12 cellular contexts compared by ENCODE assay signal in genomic region chr1:232306269-232306911, GRCh38.
DNase-seq lines count a peak whose midpoint lies in the region; ATAC-seq, FAIRE-seq and TF ChIP-seq lines count a peak whose summit lies in the region.
"Had no signal": no experiment of that assay in that cellular context is flagged by ENCODE, and none has a peak within 500 bp of the region (broad histone marks: within the 10 kb centered on the region; RNA-seq: fewer than 3 reads in every experiment).

No MANE protein-coding gene starts in this region.

- no peak overlapping the region for H2AK5ac ChIP-seq in H9 (ENCODE audit: insufficient read length, low read length)

- no CpG with 5 or more reads among the region's 7 CpGs for WGBS in H9 (ENCODE audit: extremely low coverage, insufficient read length, low lambda C conversion rate)
- WGBS in heart left ventricle, 4 donors: 12 to 70% (median 24%) methylated on average over 5 to 7 of the region's 7 CpGs

- no peak overlapping the region for H2AFZ ChIP-seq in H9 (ENCODE audit: low read length)
- H2AFZ ChIP-seq: PC-9 had no signal

- peak; percentile 67 to 96 (median 82) for ATAC-seq in heart left ventricle
- ATAC-seq in sciatic nerve: peak; percentile 80
- ATAC-seq in stimulated activated naive CD8-positive, alpha-beta T cell treated with anti-CD3 and anti-CD28 coated beads, Interleukin-15, amount 100 ng/mL, for 72 hours: no peak

- H3K4me2 ChIP-seq in H9 (ENCODE audit: insufficient read depth, insufficient read length, low read length): no peak overlapping the region
- H3K4me2 ChIP-seq: PC-9 had no signal

- no peaks in the 10 kb centered on the region for H3K23me2 ChIP-seq in H9 (ENCODE audit: insufficient read length, low read depth, low read length, poor library complexity, severe bottlenecking)

- no peaks in the 10 kb centered on the region for H4K20me1 ChIP-seq in H9 (ENCODE audit: control insufficient read depth, insufficient read depth, insufficient read length)

- H3K56ac ChIP-seq in H9 (ENCODE audit: insufficient read length, low read depth, low read length): no peak overlapping the region

- TF ChIP-seq POLR2A in heart left ventricle (IDR thresholded peaks at IDR 0.05): no peak

- peak overlapping the region; percentile 54 for H3K18ac ChIP-seq in H9 (ENCODE audit: insufficient read length, low read depth, low read length)

- H3K4me1 Mint-ChIP-seq in H9: peaks cover 30 to 51% of the 10 kb centered on the region in 2 experiments
- no peaks in the 10 kb centered on the region for H3K4me1 Mint-ChIP-seq in stimulated activated naive CD8-positive, alpha-beta T cell treated with anti-CD3 and anti-CD28 coated beads, Interleukin-15, amount 100 ng/mL, for 72 hours
- H3K4me1 Mint-ChIP-seq: activated CD4-positive, alpha-beta memory T cell treated with anti-CD3 and anti-CD28 coated beads, Interleukin-2, amount 10 ng/mL, durations not matched to agents 7 days and 5 days had no signal

- 0 out of 2 replicates have a peak, but pooled peaks cover 2% of the 10 kb centered on the region for H3K4me1 ChIP-seq in H9 (ENCODE audit: insufficient read depth, low read length)
- H3K4me1 ChIP-seq in heart left ventricle: peaks cover 0 to 27% (median 14%) of the 10 kb centered on the region in 12 donors

- H3K79me1 ChIP-seq in H9 (ENCODE audit: insufficient read depth, low read depth, low read length, poor library complexity, severe bottlenecking): no peaks in the 10 kb centered on the region

- H3K27me3 ChIP-seq in H9 (ENCODE audit: insufficient read depth, low read length) (no peaks in the 10 kb centered on the region), heart left ventricle (no peaks in the 10 kb centered on the region)

- H2BK5ac ChIP-seq in H9 (ENCODE audit: insufficient read length, low read length): no peak overlapping the region

- no peak overlapping the region for H4K5ac ChIP-seq in H9 (ENCODE audit: insufficient read length, low read depth, low read length)

- H3K23ac ChIP-seq in H9 (ENCODE audit: insufficient read length, low read depth, low read length): no peak overlapping the region

- H2BK15ac ChIP-seq in H9 (ENCODE audit: low read depth, low read length): no peak overlapping the region

- H4K8ac ChIP-seq in H9 (replicated peaks; ENCODE audit: insufficient read length, low read depth, low read length): no peak overlapping the region

- H2BK20ac ChIP-seq in H9 (ENCODE audit: low read depth, low read length, poor library complexity, severe bottlenecking): no peak overlapping the region

- peak overlapping the region in 1 of 3 experiments; percentile 9; a peak in 1 of 7 replicates for H3K27ac Mint-ChIP-seq in H9
- H3K27ac Mint-ChIP-seq in stimulated activated naive CD8-positive, alpha-beta T cell treated with anti-CD3 and anti-CD28 coated beads, Interleukin-15, amount 100 ng/mL, for 72 hours: no peak overlapping the region
- H3K27ac Mint-ChIP-seq: activated CD4-positive, alpha-beta memory T cell treated with anti-CD3 and anti-CD28 coated beads, Interleukin-2, amount 10 ng/mL, durations not matched to agents 7 days and 5 days had no signal

- H3K4me3 Mint-ChIP-seq in H9: no peak overlapping the region
- no peak overlapping the region for H3K4me3 Mint-ChIP-seq in stimulated activated naive CD8-positive, alpha-beta T cell treated with anti-CD3 and anti-CD28 coated beads, Interleukin-15, amount 100 ng/mL, for 72 hours
- H3K4me3 Mint-ChIP-seq: activated CD4-positive, alpha-beta memory T cell treated with anti-CD3 and anti-CD28 coated beads, Interleukin-2, amount 10 ng/mL, durations not matched to agents 7 days and 5 days had no signal

- no peak overlapping the region for H3K9ac ChIP-seq in H9 (ENCODE audit: extremely low read depth, insufficient read length, low read length)

- no peak overlapping the region for H3K4ac ChIP-seq in H9 (ENCODE audit: low read depth, low read length)

- H2BK12ac ChIP-seq in H9 (ENCODE audit: insufficient read length, low read depth, low read length): no peak overlapping the region

- no peak overlapping the region for H3T11ph ChIP-seq in H9 (ENCODE audit: low read length)

- H3K4me3 ChIP-seq in heart left ventricle: no peak overlapping the region
- H3K4me3 ChIP-seq: PC-9 had no signal

- H2BK120ac ChIP-seq in H9 (ENCODE audit: low read depth, low read length, poor library complexity, severe bottlenecking): no peak overlapping the region

- DNase-seq in H9 (peak; percentile 69), heart left ventricle (peak; percentile 46 to 71 (median 67)), sciatic nerve (ENCODE audit: low spot score) (peak; percentile 64), HK-2 (ENCODE audit: unreplicated experiment) (no peak), HTR-8/SVneo (ENCODE audit: insufficient read length, low spot score) (no peak), dedifferentiated amniotic fluid mesenchymal stem cell (ENCODE audit: extremely low spot score) (no peak)
- no peak for DNase-seq in stimulated activated naive CD8-positive, alpha-beta T cell treated with anti-CD3 and anti-CD28 coated beads, Interleukin-15, amount 100 ng/mL, for 72 hours
- DNase-seq: activated CD4-positive, alpha-beta memory T cell treated with anti-CD3 and anti-CD28 coated beads, Interleukin-2, amount 10 ng/mL, durations not matched to agents 7 days and 5 days; caudate nucleus; PC-9; stimulated activated CD4-positive, alpha-beta T cell treated with anti-CD3 and anti-CD28 coated beads, Interleukin-1b, Interleukin-23, amount 100 ng/mL, for 48 hours had no signal

- intact Hi-C loops in heart left ventricle (cut with DNase I) (loop anchor here in 7 of 10 donors (5.0 to 10.0 kb wide), 6 partner anchors 126 to 442 kb away; no protein-coding TSS in a partner anchor), sciatic nerve (cut with DNase I) (no loop called here)

- no peak overlapping the region for H3K27ac ChIP-seq in H9 (ENCODE audit: insufficient read length, low read depth, low read length)
- peak overlapping the region; percentile 48 for H3K27ac ChIP-seq in VCaP
- H3K27ac ChIP-seq in heart left ventricle: peak overlapping the region in 9 of 12 donors; percentile 2 to 71 (median 44)
- H3K27ac ChIP-seq: PC-9 had no signal

- no peaks in the 10 kb centered on the region for H3K79me2 ChIP-seq in H9 (ENCODE audit: insufficient read depth, low read length)

- peaks cover 0 to 8% (median 0%) of the 10 kb centered on the region in 3 experiments; a peak in 2 of 7 replicates for H3K36me3 Mint-ChIP-seq in H9 (ENCODE audit: insufficient read depth in 1 of 3, low read depth in 3 of 3)

- no peak for FAIRE-seq in HTR-8/SVneo (lab: Jason Lieb, UNC)

- peak; percentile 66 for TF ChIP-seq CTCF in H9 (conservative IDR thresholded peaks at IDR 0.05)
- peak; percentile 56 for TF ChIP-seq CTCF in VCaP (conservative IDR thresholded peaks at IDR 0.05)
- peak; percentile 10 to 66 (median 46) for TF ChIP-seq CTCF in heart left ventricle (IDR thresholded peaks at IDR 0.05)

- H3K27me3 Mint-ChIP-seq in H9 (ENCODE audit: low read depth): peaks cover 4% of the 10 kb centered on the region; the same call in 1 of the 2 replicates
- H3K27me3 Mint-ChIP-seq in stimulated activated naive CD8-positive, alpha-beta T cell treated with anti-CD3 and anti-CD28 coated beads, Interleukin-15, amount 100 ng/mL, for 72 hours: peaks cover 29% of the 10 kb centered on the region
- H3K27me3 Mint-ChIP-seq: activated CD4-positive, alpha-beta memory T cell treated with anti-CD3 and anti-CD28 coated beads, Interleukin-2, amount 10 ng/mL, durations not matched to agents 7 days and 5 days had no signal

- H3K14ac ChIP-seq in H9 (ENCODE audit: insufficient read depth, low read length): no peak overlapping the region; the same call in 1 of the 2 replicates

- no peak overlapping the region for H4K91ac ChIP-seq in H9 (ENCODE audit: insufficient read length, low read depth, low read length)

- no peaks in the 10 kb centered on the region for H3K36me3 ChIP-seq in heart left ventricle

- H3K9me3 Mint-ChIP-seq in H9: no peaks in the 10 kb centered on the region; a peak in 1 of 5 replicates
- H3K9me3 Mint-ChIP-seq in stimulated activated naive CD8-positive, alpha-beta T cell treated with anti-CD3 and anti-CD28 coated beads, Interleukin-15, amount 100 ng/mL, for 72 hours: no peaks in the 10 kb centered on the region
- H3K9me3 Mint-ChIP-seq: activated CD4-positive, alpha-beta memory T cell treated with anti-CD3 and anti-CD28 coated beads, Interleukin-2, amount 10 ng/mL, durations not matched to agents 7 days and 5 days had no signal

- H3K9me3 ChIP-seq in H9 (ENCODE audit: control insufficient read depth, low read depth, low read length) (no peaks in the 10 kb centered on the region), heart left ventricle (peaks cover 0 to 8% (median 0%) of the 10 kb centered on the region in 12 donors)

Comparison
In these comparisons a context has a peak if more than half of its experiments do, and no peak if none do; other contexts are left out.
1. DNase-seq: peak in H9 (single experiment), heart left ventricle (5 of 5) and sciatic nerve (single experiment); none in HK-2 (single experiment), HTR-8/SVneo (single experiment), dedifferentiated amniotic fluid mesenchymal stem cell (single experiment) and stimulated activated naive CD8-positive, alpha-beta T cell treated with anti-CD3 and anti-CD28 coated beads, Interleukin-15, amount 100 ng/mL, for 72 hours (0 of 2).
2. Peak in every context shown above with its lines, with median percentiles within 50 percentile points of each other: CTCF ChIP-seq.